Comparison of ENCODE assay signal across 38 cellular contexts in the genomic region with DNA sequence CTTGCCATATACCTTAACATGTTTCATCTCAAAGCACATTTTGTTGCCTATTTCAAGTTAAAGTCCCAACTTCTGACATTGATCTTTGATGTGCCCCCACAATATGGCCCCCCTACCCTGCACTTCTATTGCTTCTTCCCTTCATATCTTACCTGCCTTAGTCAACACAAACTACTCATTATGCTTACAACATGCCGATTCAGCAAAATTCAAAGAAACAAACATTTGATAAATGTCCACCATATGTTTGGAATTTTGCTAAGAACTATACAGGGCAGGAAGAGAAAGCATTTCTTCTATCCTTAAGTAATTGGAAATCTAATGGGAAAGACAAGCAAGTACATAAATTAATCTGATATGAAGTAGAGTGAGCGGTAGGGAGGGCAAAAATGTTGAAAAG. TPM values are rescaled to one million over a fixed set of nuclear protein-coding genes. Genes with fewer than 3 reads are reported as not detected.
"Had no signal": no experiment of that assay in that cellular context is flagged by ENCODE, and none has a peak within 500 bp of the region (broad histone marks: within the 10 kb centered on the region; RNA-seq: fewer than 3 reads in every experiment).

No MANE protein-coding gene starts in this region.

- H3K9me3 ChIP-seq: adrenal gland, body of pancreas, breast epithelium had no signal

- DNase-seq: activated B cell treated with CpG ODN at 0.5 μM for 24 hours; activated CD4-positive, alpha-beta memory T cell treated with anti-CD3 and anti-CD28 coated beads for 36 hours; activated CD4-positive, alpha-beta T cell treated with anti-CD3 and anti-CD28 coated beads for 4 hours; activated CD4-positive, alpha-beta T cell treated with anti-CD3 and anti-CD28 coated beads, Interleukin-2, amount 10 ng/mL, durations not matched to agents 24 days and 14 days; activated CD4-positive, alpha-beta T cell treated with anti-CD3 and anti-CD28 coated beads, Interleukin-2, amount 50 U/mL, for 1 hour; activated CD4-positive, alpha-beta T cell treated with anti-CD3 and anti-CD28 coated beads, Interleukin-2, amount 50 U/mL, for 4 hours; activated CD4-positive, CD25-positive, alpha-beta regulatory T cell treated with anti-CD3 and anti-CD28 coated beads, Interleukin-2, amount 50 U/mL, for 72 hours; activated CD8-positive, alpha-beta memory T cell treated with anti-CD3 and anti-CD28 coated beads, Interleukin-2, amount 50 U/mL, for 4 hours; activated CD8-positive, alpha-beta T cell treated with anti-CD3 and anti-CD28 coated beads for 36 hours; activated effector memory CD4-positive, alpha-beta T cell treated with anti-CD3 and anti-CD28 coated beads, Interleukin-2, amount 50 U/mL, for 16 hours; activated gamma-delta T cell treated with Interleukin-2 at 50 U/mL for 16 hours; activated naive CD4-positive, alpha-beta T cell; activated naive CD4-positive, alpha-beta T cell treated with anti-CD3 and anti-CD28 coated beads for 36 hours; activated naive CD4-positive, alpha-beta T cell treated with anti-CD3 and anti-CD28 coated beads, Interleukin-2, amount 50 U/mL, for 16 hours; activated naive CD8-positive, alpha-beta T cell treated with anti-CD3 and anti-CD28 coated beads for 36 hours; activated T-cell treated with anti-CD3 and anti-CD28 coated beads for 4 hours; activated T-cell treated with anti-CD3 and anti-CD28 coated beads, Interleukin-2, amount 50 U/mL, for 1 hour; activated T-cell treated with anti-CD3 and anti-CD28 coated beads, Interleukin-2, amount 50 U/mL, for 4 hours; activated T-cell treated with anti-CD3 and anti-CD28 coated beads, Interleukin-2, amount 50 U/mL, for 72 hours; adrenal gland; amniotic stem cell; aorta; body of pancreas; brain microvascular endothelial cell; central memory CD4-positive, alpha-beta T cell; T-helper 2 cell; T-helper 9 cell had no signal

- H3K27ac ChIP-seq: adrenal gland, body of pancreas, brain microvascular endothelial cell, breast epithelium, VCaP had no signal

- H3K27me3 ChIP-seq: adrenal gland, body of pancreas, brain microvascular endothelial cell, breast epithelium had no signal

- ATAC-seq: activated CD8-positive, alpha-beta T cell treated with anti-CD3 and anti-CD28 coated beads for 36 hours; activated naive CD4-positive, alpha-beta T cell treated with anti-CD3 and anti-CD28 coated beads, Interleukin-2, amount 50 U/mL, for 72 hours; activated T-cell treated with anti-CD3 and anti-CD28 coated beads, Interleukin-2, amount 50 U/mL, for 4 hours; activated T-cell treated with anti-CD3 and anti-CD28 coated beads, Interleukin-2, amount 50 U/mL, for 72 hours; activated T-helper 17 cell treated with anti-CD3 and anti-CD28 coated beads, Interleukin-2, amount 50 U/mL, for 72 hours; body of pancreas had no signal

- H3K4me3 ChIP-seq: adrenal gland, body of pancreas, breast epithelium had no signal

- FAIRE-seq: astrocyte, colon, TTC549 had no signal

- H3K4me1 ChIP-seq: adrenal gland, body of pancreas, breast epithelium had no signal

- H3K36me3 ChIP-seq: adrenal gland, brain microvascular endothelial cell, breast epithelium had no signal

RNA-seq across cellular contexts. Expression of a gene that starts 25.6 kb away (rescaled TPM):
- total RNA-seq: activated B cell treated with CpG ODN at 0.5 μM for 24 hours; activated CD4-positive, alpha-beta memory T cell treated with anti-CD3 and anti-CD28 coated beads for 36 hours; activated CD4-positive, alpha-beta T cell treated with anti-CD3 and anti-CD28 coated beads, Interleukin-2, amount 10 ng/mL, durations not matched to agents 24 days and 14 days; activated CD8-positive, alpha-beta memory T cell treated with anti-CD3 and anti-CD28 coated beads for 36 hours; activated CD8-positive, alpha-beta T cell treated with anti-CD3 and anti-CD28 coated beads for 36 hours; activated naive CD4-positive, alpha-beta T cell treated with anti-CD3 and anti-CD28 coated beads for 36 hours; activated naive CD4-positive, alpha-beta T cell treated with anti-CD3 and anti-CD28 coated beads, Interleukin-2, amount 50 U/mL, for 72 hours; activated naive CD8-positive, alpha-beta T cell treated with anti-CD3 and anti-CD28 coated beads for 36 hours; activated T-cell treated with anti-CD3 and anti-CD28 coated beads, Interleukin-2, amount 50 U/mL, for 4 hours; activated T-cell treated with anti-CD3 and anti-CD28 coated beads, Interleukin-2, amount 50 U/mL, for 72 hours; activated T-helper 1 cell treated with anti-CD3 and anti-CD28 coated beads, Interleukin-12 subunit alpha, Interleukin-12 subunit beta, Interleukin-2, Interleukin-4 antibody, amounts not matched to agents 30 ng/mL and 10 ng/mL and 1 ng/mL, durations not matched to agents 14 hours and 24 hours and 36 hours; activated T-helper 17 cell treated with anti-CD3 and anti-CD28 coated beads, Interleukin-2, amount 50 U/mL, for 72 hours; adrenal gland; aorta; astrocyte; body of pancreas; breast epithelium; cardiac septum; cerebellum had no signal
- polyA plus RNA-seq: adrenal gland, aorta had no signal
